ENCODE assay signal across 33 cellular contexts in genomic region chr5:158682631-158683030, GRCh38.
"Had no signal": no experiment of that assay in that cellular context is flagged by ENCODE, and none has a peak within 500 bp of the region (broad histone marks: within the 10 kb centered on the region; RNA-seq: fewer than 3 reads in every experiment).

No MANE protein-coding gene starts in this region.

- ATAC-seq: activated CD8-positive, alpha-beta T cell treated with anti-CD3 and anti-CD28 coated beads for 36 hours; activated naive CD4-positive, alpha-beta T cell treated with anti-CD3 and anti-CD28 coated beads, Interleukin-2, amount 50 U/mL, for 72 hours; activated T-cell treated with anti-CD3 and anti-CD28 coated beads, Interleukin-2, amount 50 U/mL, for 4 hours; activated T-cell treated with anti-CD3 and anti-CD28 coated beads, Interleukin-2, amount 50 U/mL, for 72 hours; activated T-helper 17 cell treated with anti-CD3 and anti-CD28 coated beads, Interleukin-2, amount 50 U/mL, for 72 hours; body of pancreas had no signal

- H3K27ac ChIP-seq: adrenal gland, body of pancreas, brain microvascular endothelial cell, breast epithelium, VCaP had no signal

- H3K4me1 ChIP-seq: adrenal gland, body of pancreas, breast epithelium had no signal

- H3K9me3 ChIP-seq: adrenal gland, body of pancreas, breast epithelium had no signal

- DNase-seq: activated B cell treated with CpG ODN at 0.5 μM for 24 hours; activated CD4-positive, alpha-beta memory T cell treated with anti-CD3 and anti-CD28 coated beads for 36 hours; activated CD4-positive, alpha-beta T cell treated with anti-CD3 and anti-CD28 coated beads for 48 hours; activated CD4-positive, alpha-beta T cell treated with anti-CD3 and anti-CD28 coated beads, Interleukin-2, amount 50 U/mL, for 1 hour; activated CD4-positive, alpha-beta T cell treated with anti-CD3 and anti-CD28 coated beads, Interleukin-2, amount 50 U/mL, for 4 hours; activated CD4-positive, CD25-positive, alpha-beta regulatory T cell treated with anti-CD3 and anti-CD28 coated beads, Interleukin-2, amount 50 U/mL, for 72 hours; activated CD8-positive, alpha-beta memory T cell treated with anti-CD3 and anti-CD28 coated beads, Interleukin-2, amount 50 U/mL, for 4 hours; activated CD8-positive, alpha-beta T cell treated with anti-CD3 and anti-CD28 coated beads for 36 hours; activated effector memory CD4-positive, alpha-beta T cell treated with anti-CD3 and anti-CD28 coated beads, Interleukin-2, amount 50 U/mL, for 16 hours; activated gamma-delta T cell treated with Interleukin-2 at 50 U/mL for 16 hours; activated naive CD4-positive, alpha-beta T cell; activated naive CD4-positive, alpha-beta T cell treated with anti-CD3 and anti-CD28 coated beads for 36 hours; activated naive CD4-positive, alpha-beta T cell treated with anti-CD3 and anti-CD28 coated beads, Interleukin-2, amount 50 U/mL, for 16 hours; activated naive CD8-positive, alpha-beta T cell treated with anti-CD3 and anti-CD28 coated beads for 36 hours; activated T-cell treated with anti-CD3 and anti-CD28 coated beads for 4 hours; activated T-cell treated with anti-CD3 and anti-CD28 coated beads, Interleukin-2, amount 50 U/mL, for 1 hour; activated T-cell treated with anti-CD3 and anti-CD28 coated beads, Interleukin-2, amount 50 U/mL, for 4 hours; activated T-cell treated with anti-CD3 and anti-CD28 coated beads, Interleukin-2, amount 50 U/mL, for 72 hours; adrenal gland; amniotic stem cell; aorta; body of pancreas; brain microvascular endothelial cell; central memory CD4-positive, alpha-beta T cell; T-helper 2 cell; T-helper 9 cell had no signal

- H3K27me3 ChIP-seq: adrenal gland, body of pancreas, brain microvascular endothelial cell, breast epithelium had no signal

- H3K4me3 ChIP-seq: adrenal gland, body of pancreas, breast epithelium had no signal

- H3K36me3 ChIP-seq: adrenal gland, brain microvascular endothelial cell, breast epithelium had no signal

- FAIRE-seq: astrocyte, colon, TTC549 had no signal
